10 cellular contexts compared by ENCODE assay signal in genomic region chr15:92654662-92655061, GRCh38. TPM values are rescaled to one million over a fixed set of nuclear protein-coding genes. Genes with fewer than 3 reads are reported as not detected.
DNase-seq lines count a peak whose midpoint lies in the region; ATAC-seq, FAIRE-seq and TF ChIP-seq lines count a peak whose summit lies in the region.
"Had no signal": no experiment of that assay in that cellular context is flagged by ENCODE, and none has a peak within 500 bp of the region (broad histone marks: within the 10 kb centered on the region; RNA-seq: fewer than 3 reads in every experiment).

No MANE protein-coding gene starts in this region.

- H3K4me1 Mint-ChIP-seq in naive B cell, result peaks cover 5 to 23% (median 9%) of the 10 kb centered on the region in 3 donors

- no peaks in the 10 kb centered on the region; the same call in 2 of the 3 replicates for H3K4me1 ChIP-seq in A549

- TF ChIP-seq CTCF in A549 (IDR thresholded peaks at IDR 0.05), result no peak
- no peak for TF ChIP-seq CTCF in GM06990 (IDR thresholded peaks at IDR 0.05; ENCODE audit: insufficient read depth, low read length, poor library complexity, severe bottlenecking)
- no peak for TF ChIP-seq CTCF in astrocyte of the cerebellum (IDR thresholded peaks at IDR 0.05; ENCODE audit: low read depth, low read length, missing control alignments)

- POLR2A ChIA-PET in A549 (lab: Yijun Ruan, JAX), result no interaction called here

- peaks cover 6 to 8% of the 10 kb centered on the region in 2 donors for H3K36me3 Mint-ChIP-seq in naive B cell

- CTCF ChIA-PET in A549 (lab: Yijun Ruan, JAX), result interaction anchor here (0.9 to 1.0 kb wide), 2 partner anchors 60 to 62 kb away, joined by 3 to 4 read pairs; no protein-coding TSS in a partner anchor

- H3K27me3 Mint-ChIP-seq in naive B cell, result peaks cover 51 to 55% (median 52%) of the 10 kb centered on the region in 3 donors

- no peak overlapping the region for H3K27ac ChIP-seq in A549

- H3K27me3 ChIP-seq in GM06990 (replicated peaks; ENCODE audit: control insufficient read depth, insufficient read depth, low read length), result no peaks in the 10 kb centered on the region

- H3K4me3 ChIP-seq in A549, result peak overlapping the region; percentile 57
- peak overlapping the region; percentile 62 for H3K4me3 ChIP-seq in GM06990 (replicated peaks; ENCODE audit: low read depth, low read length)
- H3K4me3 ChIP-seq in astrocyte of the cerebellum (ENCODE audit: low read depth, low read length), result peak overlapping the region; percentile 35

- FAIRE-seq in A549 (lab: Jason Lieb, UNC), result no peak
- FAIRE-seq: G401.6, kidney had no signal

- peak overlapping the region; percentile 85 for H3K4me2 ChIP-seq in A549

- H3K27ac Mint-ChIP-seq in naive B cell, result no peak overlapping the region

- no peaks in the 10 kb centered on the region for H3K9me3 ChIP-seq in A549

- H3K36me3 ChIP-seq in GM06990 (ENCODE audit: control insufficient read depth, insufficient read depth, low read length), result peaks cover 7% of the 10 kb centered on the region

- no peak for DNase-seq in A549 (ENCODE audit: low read depth in 1 of 2, low spot score in 1 of 2)
- DNase-seq in GM06990 (ENCODE audit: extremely low read depth, insufficient read length), result no peak
- no peak for DNase-seq in astrocyte of the cerebellum (ENCODE audit: low read depth)
- no peak for DNase-seq in naive B cell
- no peak for DNase-seq in left lobe of liver (ENCODE audit: low spot score)
- no peak for DNase-seq in activated CD4-positive, CD25-positive, alpha-beta regulatory T cell (lab: John Stamatoyannopoulos, UW)
- no peak for DNase-seq in effector CD8-positive, alpha-beta T cell (lab: John Stamatoyannopoulos, UW)
- no peak for DNase-seq in hippocampal formation (lab: John Stamatoyannopoulos, UW)
- DNase-seq: kidney had no signal

- H3K4me3 Mint-ChIP-seq in naive B cell, result peak overlapping the region in 6 of 8 donors; percentile 50 to 86 (median 70)

- ATAC-seq in A549 (no peak), naive B cell (ENCODE audit: low read depth in 2 of 2) (no peak), left lobe of liver (no peak)

- peaks cover 0 to 20% (median 9%) of the 10 kb centered on the region in 7 donors for H3K9me3 Mint-ChIP-seq in naive B cell

- TF ChIP-seq RAD21 in A549 (conservative IDR thresholded peaks at IDR 0.05 in 1 of 2, IDR thresholded peaks at IDR 0.05 in 1 of 2), result no peak

- in situ Hi-C loops in astrocyte of the cerebellum (cut with HindIII; ENCODE audit: low sequenced_read_pairs), result no loop called here

- no peak for TF ChIP-seq EP300 in A549 (IDR thresholded peaks at IDR 0.05)

- 80% methylated on average over 7 of the region's 7 CpGs for WGBS in A549 (ENCODE audit: missing lambda C conversion rate)

- TF ChIP-seq POLR2A in A549 (IDR thresholded peaks at IDR 0.05; ENCODE audit: low read length), result no peak

TF ChIP-seq in A549, 52 proteins besides CTCF, POLR2A, EP300 and RAD21:
- TF ChIP-seq RCOR1 (IDR thresholded peaks at IDR 0.05; ENCODE audit: low read depth, low read length), result no peak
- TF ChIP-seq FOSL2 (IDR thresholded peaks at IDR 0.05), result no peak
- TF ChIP-seq FOSL2 (CRISPR knock-in tag; IDR thresholded peaks at IDR 0.05), result no peak
- TF ChIP-seq CHD2 (IDR thresholded peaks at IDR 0.05; ENCODE audit: low read length, partially characterized antibody), result no peak
- no peak for TF ChIP-seq MAX (IDR thresholded peaks at IDR 0.05)
- no peak for TF ChIP-seq ELK1 (IDR thresholded peaks at IDR 0.05; ENCODE audit: low read depth, low read length)
- TF ChIP-seq HOXB5 (CRISPR knock-in tag; IDR thresholded peaks at IDR 0.05), result no peak

RNA-seq across cellular contexts. Expression of gene FAM174B, which starts 0.9 kb away (rescaled TPM):
- polyA plus RNA-seq in A549 (2011; rRNA removed), result 13.9 and 22.5 TPM in 2 replicates
- 3.7 and 5.7 TPM in 2 replicates for polyA plus RNA-seq in A549 (2012; cell fraction: cytosol; rRNA removed)
- 3.1 and 3.9 TPM in 2 replicates for polyA plus RNA-seq in A549 (2012; cell fraction: nucleus; rRNA removed)
- 4.6 to 5.9 TPM (median 5.2 TPM) in 3 replicates for polyA plus RNA-seq in A549 (2017; fragmentation: RNase III; extraction: RNeasy Plus Mini Kit Qiagen cat#74134 plus additional on column Dnase treatment)
- 19.2 and 20.6 TPM in 2 replicates for polyA minus RNA-seq in A549 (2011; rRNA and poly(A)+ RNA removed)
- under 1 TPM in 2 of 6 donors, not detected in 4; 0.54 to 0.96 TPM for polyA plus RNA-seq in naive B cell (ENCODE audit: low read depth in 6 of 6)
- total RNA-seq in left lobe of liver, result 4.3 TPM
